ENCODE assay signal across 1 cellular context in genomic region chr22:46027219-46028068, GRCh38.
TF ChIP-seq lines count a peak whose summit lies in the region.

No MANE protein-coding gene starts in this region.

TF ChIP-seq in HepG2, 621 proteins besides CTCF, POLR2A, EP300 and RAD21 (continued from another document and continues in another):
- TF ChIP-seq ZBED4 (CRISPR knock-in tag; IDR thresholded peaks at IDR 0.05; ENCODE audit: borderline replicate concordance): peak; percentile 37; the same call in 1 of the 2 replicates
- TF ChIP-seq HMGA1 (CRISPR knock-in tag; conservative IDR thresholded peaks at IDR 0.05): no peak
- no peak for TF ChIP-seq SP140L (CRISPR knock-in tag; IDR thresholded peaks at IDR 0.05; ENCODE audit: borderline replicate concordance)
- TF ChIP-seq, protein P1, sequence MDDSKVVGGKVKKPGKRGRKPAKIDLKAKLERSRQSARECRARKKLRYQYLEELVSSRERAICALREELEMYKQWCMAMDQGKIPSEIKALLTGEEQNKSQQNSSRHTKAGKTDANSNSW (CRISPR knock-in tag; IDR thresholded peaks at IDR 0.05; ENCODE audit: borderline replicate concordance): no peak
- TF ChIP-seq ELF3 (CRISPR knock-in tag; IDR thresholded peaks at IDR 0.05): peak; percentile 29; the same call in 1 of the 2 replicates
- TF ChIP-seq NCOR1 (IDR thresholded peaks at IDR 0.05; ENCODE audit: borderline replicate concordance, low read length): peak; percentile 79; the same call in 1 of the 2 replicates
- TF ChIP-seq KMT2A (CRISPR knock-in tag; IDR thresholded peaks at IDR 0.05): no peak
- TF ChIP-seq, protein P2, sequence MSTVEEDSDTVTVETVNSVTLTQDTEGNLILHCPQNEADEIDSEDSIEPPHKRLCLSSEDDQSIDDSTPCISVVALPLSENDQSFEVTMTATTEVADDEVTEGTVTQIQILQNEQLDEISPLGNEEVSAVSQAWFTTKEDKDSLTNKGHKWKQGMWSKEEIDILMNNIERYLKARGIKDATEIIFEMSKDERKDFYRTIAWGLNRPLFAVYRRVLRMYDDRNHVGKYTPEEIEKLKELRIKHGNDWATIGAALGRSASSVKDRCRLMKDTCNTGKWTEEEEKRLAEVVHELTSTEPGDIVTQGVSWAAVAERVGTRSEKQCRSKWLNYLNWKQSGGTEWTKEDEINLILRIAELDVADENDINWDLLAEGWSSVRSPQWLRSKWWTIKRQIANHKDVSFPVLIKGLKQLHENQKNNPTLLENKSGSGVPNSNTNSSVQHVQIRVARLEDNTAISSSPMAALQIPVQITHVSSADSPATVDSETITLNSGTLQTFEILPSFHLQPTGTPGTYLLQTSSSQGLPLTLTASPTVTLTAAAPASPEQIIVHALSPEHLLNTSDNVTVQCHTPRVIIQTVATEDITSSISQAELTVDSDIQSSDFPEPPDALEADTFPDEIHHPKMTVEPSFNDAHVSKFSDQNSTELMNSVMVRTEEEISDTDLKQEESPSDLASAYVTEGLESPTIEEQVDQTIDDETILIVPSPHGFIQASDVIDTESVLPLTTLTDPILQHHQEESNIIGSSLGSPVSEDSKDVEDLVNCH (CRISPR knock-in tag; IDR thresholded peaks at IDR 0.05): no peak
- no peak for TF ChIP-seq ZNF362 (CRISPR knock-in tag; IDR thresholded peaks at IDR 0.05; ENCODE audit: borderline replicate concordance)
- TF ChIP-seq KLF9 (CRISPR knock-in tag; IDR thresholded peaks at IDR 0.05; ENCODE audit: low read depth): no peak
- TF ChIP-seq, protein P3, sequence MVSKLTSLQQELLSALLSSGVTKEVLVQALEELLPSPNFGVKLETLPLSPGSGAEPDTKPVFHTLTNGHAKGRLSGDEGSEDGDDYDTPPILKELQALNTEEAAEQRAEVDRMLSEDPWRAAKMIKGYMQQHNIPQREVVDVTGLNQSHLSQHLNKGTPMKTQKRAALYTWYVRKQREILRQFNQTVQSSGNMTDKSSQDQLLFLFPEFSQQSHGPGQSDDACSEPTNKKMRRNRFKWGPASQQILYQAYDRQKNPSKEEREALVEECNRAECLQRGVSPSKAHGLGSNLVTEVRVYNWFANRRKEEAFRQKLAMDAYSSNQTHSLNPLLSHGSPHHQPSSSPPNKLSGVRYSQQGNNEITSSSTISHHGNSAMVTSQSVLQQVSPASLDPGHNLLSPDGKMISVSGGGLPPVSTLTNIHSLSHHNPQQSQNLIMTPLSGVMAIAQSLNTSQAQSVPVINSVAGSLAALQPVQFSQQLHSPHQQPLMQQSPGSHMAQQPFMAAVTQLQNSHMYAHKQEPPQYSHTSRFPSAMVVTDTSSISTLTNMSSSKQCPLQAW (CRISPR knock-in tag; IDR thresholded peaks at IDR 0.05): no peak
- TF ChIP-seq ZMYM2 (CRISPR knock-in tag; IDR thresholded peaks at IDR 0.05): no peak
- TF ChIP-seq ATF7-NPFF (CRISPR knock-in tag; IDR thresholded peaks at IDR 0.05; ENCODE audit: low read depth): peak; percentile 75
- TF ChIP-seq MTA1 (CRISPR knock-in tag; IDR thresholded peaks at IDR 0.05; ENCODE audit: borderline replicate concordance): peak; percentile 62; the same call in 1 of the 2 replicates
- TF ChIP-seq, protein P4, sequence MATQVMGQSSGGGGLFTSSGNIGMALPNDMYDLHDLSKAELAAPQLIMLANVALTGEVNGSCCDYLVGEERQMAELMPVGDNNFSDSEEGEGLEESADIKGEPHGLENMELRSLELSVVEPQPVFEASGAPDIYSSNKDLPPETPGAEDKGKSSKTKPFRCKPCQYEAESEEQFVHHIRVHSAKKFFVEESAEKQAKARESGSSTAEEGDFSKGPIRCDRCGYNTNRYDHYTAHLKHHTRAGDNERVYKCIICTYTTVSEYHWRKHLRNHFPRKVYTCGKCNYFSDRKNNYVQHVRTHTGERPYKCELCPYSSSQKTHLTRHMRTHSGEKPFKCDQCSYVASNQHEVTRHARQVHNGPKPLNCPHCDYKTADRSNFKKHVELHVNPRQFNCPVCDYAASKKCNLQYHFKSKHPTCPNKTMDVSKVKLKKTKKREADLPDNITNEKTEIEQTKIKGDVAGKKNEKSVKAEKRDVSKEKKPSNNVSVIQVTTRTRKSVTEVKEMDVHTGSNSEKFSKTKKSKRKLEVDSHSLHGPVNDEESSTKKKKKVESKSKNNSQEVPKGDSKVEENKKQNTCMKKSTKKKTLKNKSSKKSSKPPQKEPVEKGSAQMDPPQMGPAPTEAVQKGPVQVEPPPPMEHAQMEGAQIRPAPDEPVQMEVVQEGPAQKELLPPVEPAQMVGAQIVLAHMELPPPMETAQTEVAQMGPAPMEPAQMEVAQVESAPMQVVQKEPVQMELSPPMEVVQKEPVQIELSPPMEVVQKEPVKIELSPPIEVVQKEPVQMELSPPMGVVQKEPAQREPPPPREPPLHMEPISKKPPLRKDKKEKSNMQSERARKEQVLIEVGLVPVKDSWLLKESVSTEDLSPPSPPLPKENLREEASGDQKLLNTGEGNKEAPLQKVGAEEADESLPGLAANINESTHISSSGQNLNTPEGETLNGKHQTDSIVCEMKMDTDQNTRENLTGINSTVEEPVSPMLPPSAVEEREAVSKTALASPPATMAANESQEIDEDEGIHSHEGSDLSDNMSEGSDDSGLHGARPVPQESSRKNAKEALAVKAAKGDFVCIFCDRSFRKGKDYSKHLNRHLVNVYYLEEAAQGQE (IDR thresholded peaks at IDR 0.05; ENCODE audit: borderline replicate concordance in 1 of 2, low read depth in 1 of 2, low read length in 2 of 2): no peak
- TF ChIP-seq ZMYM4 (CRISPR knock-in tag; IDR thresholded peaks at IDR 0.05): peak; percentile 38; the same call in 1 of the 2 replicates
- TF ChIP-seq ZSCAN25 (CRISPR knock-in tag; IDR thresholded peaks at IDR 0.05): 0 out of 2 replicates have a peak, but pooled peaks have one; percentile 33
- TF ChIP-seq, protein P5, sequence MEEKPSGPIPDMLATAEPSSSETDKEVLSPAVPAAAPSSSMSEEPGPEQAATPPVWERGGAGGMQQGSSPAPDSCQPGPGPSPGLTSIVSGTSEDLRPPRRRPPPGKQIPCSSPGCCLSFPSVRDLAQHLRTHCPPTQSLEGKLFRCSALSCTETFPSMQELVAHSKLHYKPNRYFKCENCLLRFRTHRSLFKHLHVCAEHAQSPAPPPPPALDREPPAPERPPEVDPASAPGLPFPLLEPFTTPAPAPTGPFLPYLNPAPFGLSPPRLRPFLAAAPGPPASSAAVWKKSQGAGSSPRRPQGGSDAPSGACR (CRISPR knock-in tag; IDR thresholded peaks at IDR 0.05): no peak
- 0 out of 2 replicates have a peak, but pooled peaks have one; percentile 39 for TF ChIP-seq GLI4 (CRISPR knock-in tag; IDR thresholded peaks at IDR 0.05; ENCODE audit: borderline replicate concordance)
- TF ChIP-seq STAG1 (CRISPR knock-in tag; IDR thresholded peaks at IDR 0.05): peak; percentile 26; the same call in 1 of the 2 replicates
- peak; percentile 30; the same call in 1 of the 2 replicates for TF ChIP-seq NR2F6 (IDR thresholded peaks at IDR 0.05)
- TF ChIP-seq NR2F6 (CRISPR knock-in tag; IDR thresholded peaks at IDR 0.05): peak; percentile 71; the same call in 1 of the 2 replicates
- TF ChIP-seq TBP (CRISPR knock-in tag; IDR thresholded peaks at IDR 0.05): no peak
- 0 out of 2 replicates have a peak, but pooled peaks have one; percentile 60 for TF ChIP-seq TBX2 (CRISPR knock-in tag; IDR thresholded peaks at IDR 0.05; ENCODE audit: borderline replicate concordance)
- TF ChIP-seq, protein P6, sequence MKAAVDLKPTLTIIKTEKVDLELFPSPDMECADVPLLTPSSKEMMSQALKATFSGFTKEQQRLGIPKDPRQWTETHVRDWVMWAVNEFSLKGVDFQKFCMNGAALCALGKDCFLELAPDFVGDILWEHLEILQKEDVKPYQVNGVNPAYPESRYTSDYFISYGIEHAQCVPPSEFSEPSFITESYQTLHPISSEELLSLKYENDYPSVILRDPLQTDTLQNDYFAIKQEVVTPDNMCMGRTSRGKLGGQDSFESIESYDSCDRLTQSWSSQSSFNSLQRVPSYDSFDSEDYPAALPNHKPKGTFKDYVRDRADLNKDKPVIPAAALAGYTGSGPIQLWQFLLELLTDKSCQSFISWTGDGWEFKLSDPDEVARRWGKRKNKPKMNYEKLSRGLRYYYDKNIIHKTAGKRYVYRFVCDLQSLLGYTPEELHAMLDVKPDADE (CRISPR knock-in tag; IDR thresholded peaks at IDR 0.05): no peak
- TF ChIP-seq ZNF773 (CRISPR knock-in tag; IDR thresholded peaks at IDR 0.05; ENCODE audit: borderline replicate concordance): no peak
- TF ChIP-seq PAWR (CRISPR knock-in tag; IDR thresholded peaks at IDR 0.05; ENCODE audit: borderline replicate concordance): no peak
- no peak for TF ChIP-seq FOXM1 (CRISPR knock-in tag; IDR thresholded peaks at IDR 0.05)
- TF ChIP-seq ZNF589 (CRISPR knock-in tag; conservative IDR thresholded peaks at IDR 0.05): no peak
- TF ChIP-seq SALL1 (CRISPR knock-in tag; IDR thresholded peaks at IDR 0.05): peak; percentile 63
- peak; percentile 66 for TF ChIP-seq HNRNPLL (IDR thresholded peaks at IDR 0.05; ENCODE audit: low read depth, low read length, poor library complexity, severe bottlenecking)
- TF ChIP-seq NCOA2 (CRISPR knock-in tag; IDR thresholded peaks at IDR 0.05): peak; percentile 48; the same call in 1 of the 2 replicates
- no peak for TF ChIP-seq ZNF546 (CRISPR knock-in tag; conservative IDR thresholded peaks at IDR 0.05)
- no peak for TF ChIP-seq KDM4B (CRISPR knock-in tag; IDR thresholded peaks at IDR 0.05)
- TF ChIP-seq RBM22 (optimal IDR thresholded peaks at IDR 0.05; ENCODE audit: low read length): no peak
- TF ChIP-seq, protein P7, sequence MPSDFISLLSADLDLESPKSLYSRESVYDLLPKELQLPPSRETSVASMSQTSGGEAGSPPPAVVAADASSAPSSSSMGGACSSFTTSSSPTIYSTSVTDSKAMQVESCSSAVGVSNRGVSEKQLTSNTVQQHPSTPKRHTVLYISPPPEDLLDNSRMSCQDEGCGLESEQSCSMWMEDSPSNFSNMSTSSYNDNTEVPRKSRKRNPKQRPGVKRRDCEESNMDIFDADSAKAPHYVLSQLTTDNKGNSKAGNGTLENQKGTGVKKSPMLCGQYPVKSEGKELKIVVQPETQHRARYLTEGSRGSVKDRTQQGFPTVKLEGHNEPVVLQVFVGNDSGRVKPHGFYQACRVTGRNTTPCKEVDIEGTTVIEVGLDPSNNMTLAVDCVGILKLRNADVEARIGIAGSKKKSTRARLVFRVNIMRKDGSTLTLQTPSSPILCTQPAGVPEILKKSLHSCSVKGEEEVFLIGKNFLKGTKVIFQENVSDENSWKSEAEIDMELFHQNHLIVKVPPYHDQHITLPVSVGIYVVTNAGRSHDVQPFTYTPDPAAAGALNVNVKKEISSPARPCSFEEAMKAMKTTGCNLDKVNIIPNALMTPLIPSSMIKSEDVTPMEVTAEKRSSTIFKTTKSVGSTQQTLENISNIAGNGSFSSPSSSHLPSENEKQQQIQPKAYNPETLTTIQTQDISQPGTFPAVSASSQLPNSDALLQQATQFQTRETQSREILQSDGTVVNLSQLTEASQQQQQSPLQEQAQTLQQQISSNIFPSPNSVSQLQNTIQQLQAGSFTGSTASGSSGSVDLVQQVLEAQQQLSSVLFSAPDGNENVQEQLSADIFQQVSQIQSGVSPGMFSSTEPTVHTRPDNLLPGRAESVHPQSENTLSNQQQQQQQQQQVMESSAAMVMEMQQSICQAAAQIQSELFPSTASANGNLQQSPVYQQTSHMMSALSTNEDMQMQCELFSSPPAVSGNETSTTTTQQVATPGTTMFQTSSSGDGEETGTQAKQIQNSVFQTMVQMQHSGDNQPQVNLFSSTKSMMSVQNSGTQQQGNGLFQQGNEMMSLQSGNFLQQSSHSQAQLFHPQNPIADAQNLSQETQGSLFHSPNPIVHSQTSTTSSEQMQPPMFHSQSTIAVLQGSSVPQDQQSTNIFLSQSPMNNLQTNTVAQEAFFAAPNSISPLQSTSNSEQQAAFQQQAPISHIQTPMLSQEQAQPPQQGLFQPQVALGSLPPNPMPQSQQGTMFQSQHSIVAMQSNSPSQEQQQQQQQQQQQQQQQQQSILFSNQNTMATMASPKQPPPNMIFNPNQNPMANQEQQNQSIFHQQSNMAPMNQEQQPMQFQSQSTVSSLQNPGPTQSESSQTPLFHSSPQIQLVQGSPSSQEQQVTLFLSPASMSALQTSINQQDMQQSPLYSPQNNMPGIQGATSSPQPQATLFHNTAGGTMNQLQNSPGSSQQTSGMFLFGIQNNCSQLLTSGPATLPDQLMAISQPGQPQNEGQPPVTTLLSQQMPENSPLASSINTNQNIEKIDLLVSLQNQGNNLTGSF (CRISPR knock-in tag; IDR thresholded peaks at IDR 0.05): no peak
- no peak for TF ChIP-seq ZNF367 (CRISPR knock-in tag; IDR thresholded peaks at IDR 0.05; ENCODE audit: borderline replicate concordance)
- no peak for TF ChIP-seq MLLT10 (CRISPR knock-in tag; IDR thresholded peaks at IDR 0.05)
- TF ChIP-seq ZNF772 (CRISPR knock-in tag; IDR thresholded peaks at IDR 0.05): peak; percentile 38; the same call in 1 of the 2 replicates
- no peak for TF ChIP-seq ZNF615 (CRISPR knock-in tag; IDR thresholded peaks at IDR 0.05; ENCODE audit: borderline replicate concordance)
- no peak for TF ChIP-seq HMG20B (CRISPR knock-in tag; conservative IDR thresholded peaks at IDR 0.05)
- no peak for TF ChIP-seq ADNP (CRISPR knock-in tag; IDR thresholded peaks at IDR 0.05)
- TF ChIP-seq MAFF (IDR thresholded peaks at IDR 0.05; ENCODE audit: low read depth, low read length): no peak
